9 cellular contexts compared by ENCODE assay signal in the genomic region with DNA sequence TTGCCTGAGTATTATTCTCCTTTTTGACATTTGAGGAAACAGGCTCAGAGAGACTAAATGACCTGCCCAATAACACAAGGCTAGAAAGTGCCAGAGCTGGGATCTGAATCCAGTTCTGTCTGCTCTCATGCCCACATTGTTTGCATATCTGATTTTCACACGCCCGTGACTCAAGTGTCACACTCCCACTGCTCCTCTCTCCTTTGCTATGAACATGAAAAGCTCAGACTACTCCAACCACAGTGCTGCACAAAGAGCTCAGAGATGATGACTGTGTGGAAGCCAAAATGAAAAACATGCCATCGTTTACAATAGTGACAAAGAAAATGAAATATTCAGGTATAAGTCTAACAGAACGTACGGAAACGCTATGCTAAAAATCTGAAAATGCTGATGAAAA.
DNase-seq lines count a peak whose midpoint lies in the region; ATAC-seq lines count a peak whose summit lies in the region.
"Had no signal": no experiment of that assay in that cellular context is flagged by ENCODE, and none has a peak within 500 bp of the region (broad histone marks: within the 10 kb centered on the region; RNA-seq: fewer than 3 reads in every experiment).

No MANE protein-coding gene starts in this region.

- no peaks in the 10 kb centered on the region for H3K9me3 Mint-ChIP-seq in activated naive CD4-positive, alpha-beta T cell treated with anti-CD3 and anti-CD28 coated beads, Interleukin-2, amount 50 U/mL, for 72 hours

- ATAC-seq in activated naive CD4-positive, alpha-beta T cell treated with anti-CD3 and anti-CD28 coated beads, Interleukin-2, amount 50 U/mL, for 72 hours, result peak; percentile 88 to 90
- ATAC-seq in GM19328 (IDR thresholded peaks at IDR 0.05; ENCODE audit: unreplicated experiment), result no peak
- ATAC-seq in HG03135 (IDR thresholded peaks at IDR 0.05; ENCODE audit: unreplicated experiment), result no peak
- ATAC-seq: foreskin keratinocyte had no signal

- peaks cover 13 to 29% of the 10 kb centered on the region in 2 donors for H3K36me3 Mint-ChIP-seq in activated naive CD4-positive, alpha-beta T cell treated with anti-CD3 and anti-CD28 coated beads, Interleukin-2, amount 50 U/mL, for 72 hours

- H3K27ac Mint-ChIP-seq in activated naive CD4-positive, alpha-beta T cell treated with anti-CD3 and anti-CD28 coated beads, Interleukin-2, amount 50 U/mL, for 72 hours, result peak overlapping the region; percentile 80 to 85

- DNase-seq in EH (ENCODE audit: low read depth) (peak; percentile 66), NCI-H2029 treated with DMSO at 0.1 percent for 48 hours (lab: John Stamatoyannopoulos, UW) (peak; percentile 22), NOMO-1 (lab: John Stamatoyannopoulos, UW; ENCODE audit: unreplicated experiment in 2 of 2) (no peak)
- peak; percentile 42 to 66 for DNase-seq in activated naive CD4-positive, alpha-beta T cell treated with anti-CD3 and anti-CD28 coated beads, Interleukin-2, amount 50 U/mL, for 72 hours (ENCODE audit: low spot score in 2 of 2)
- peak; percentile 40 to 50 for DNase-seq in stimulated activated CD4-positive, alpha-beta T cell treated with anti-CD3 and anti-CD28 coated beads, Interleukin-12 subunit alpha, Interleukin-12 subunit beta, amount 100 ng/mL, for 24 hours (ENCODE audit: low read depth in 2 of 2)
- DNase-seq in NK-92 treated with Interleukin-12 subunit alpha and Interleukin-12 subunit beta, amount 100 ng/mL, for 24 hours (lab: John Stamatoyannopoulos, UW), result no peak
- DNase-seq: foreskin keratinocyte had no signal

Comparison
In these comparisons a context has a peak if more than half of its experiments do, and no peak if none do; other contexts are left out.
1. DNase-seq: peak in EH (single experiment), NCI-H2029 treated with DMSO at 0.1 percent for 48 hours (single experiment), activated naive CD4-positive, alpha-beta T cell treated with anti-CD3 and anti-CD28 coated beads, Interleukin-2, amount 50 U/mL, for 72 hours (2 of 2) and stimulated activated CD4-positive, alpha-beta T cell treated with anti-CD3 and anti-CD28 coated beads, Interleukin-12 subunit alpha, Interleukin-12 subunit beta, amount 100 ng/mL, for 24 hours (2 of 2); none in NK-92 treated with Interleukin-12 subunit alpha and Interleukin-12 subunit beta, amount 100 ng/mL, for 24 hours (single experiment) and NOMO-1 (0 of 2).
2. ATAC-seq: peak in activated naive CD4-positive, alpha-beta T cell treated with anti-CD3 and anti-CD28 coated beads, Interleukin-2, amount 50 U/mL, for 72 hours (2 of 2); none in GM19328 (single experiment) and HG03135 (single experiment).